ENCODE assay signal across 10 cellular contexts in genomic region chr1:241424480-241424971, GRCh38.
DNase-seq lines count a peak whose midpoint lies in the region; ATAC-seq and TF ChIP-seq lines count a peak whose summit lies in the region.
"Had no signal": no experiment of that assay in that cellular context is flagged by ENCODE, and none has a peak within 500 bp of the region (broad histone marks: within the 10 kb centered on the region; RNA-seq: fewer than 3 reads in every experiment).

No MANE protein-coding gene starts in this region.

- no peak for DNase-seq in BJ (ENCODE audit: low read depth)
- peak; percentile 47 for DNase-seq in cerebellar cortex (ENCODE audit: low spot score)
- DNase-seq in naive B cell, result no peak
- no peak for DNase-seq in retina
- no peak for DNase-seq in GM19238 (ENCODE audit: insufficient read length, low spot score)
- DNase-seq: RPMI8226 had no signal

- H3K27ac Mint-ChIP-seq in naive B cell, result no peak overlapping the region
- H3K27ac Mint-ChIP-seq: activated naive CD4-positive, alpha-beta T cell treated with anti-CD3 and anti-CD28 coated beads, Interleukin-2, amount 50 U/mL, for 72 hours had no signal

- H3K4me1 Mint-ChIP-seq in naive B cell, result peaks cover 4 to 7% (median 6%) of the 10 kb centered on the region in 3 donors

- H3K27me3 ChIP-seq in BJ (ENCODE audit: control insufficient read depth, insufficient read depth, low read length), result no peaks in the 10 kb centered on the region

- H3K9me3 Mint-ChIP-seq in naive B cell, result peaks cover 0 to 6% (median 3%) of the 10 kb centered on the region in 7 donors

- POLR2A ChIA-PET in BJ (lab: Charles Lee), result no interaction called here

- TF ChIP-seq CTCF in BJ (IDR thresholded peaks at IDR 0.05; ENCODE audit: insufficient read depth, low read depth, low read length), result no peak

- H3K4me3 Mint-ChIP-seq in naive B cell, result peak overlapping the region; percentile 61 to 93 (median 82)

- CTCF ChIA-PET in BJ (lab: Yijun Ruan, JAX), result no interaction called here

- H3K36me3 Mint-ChIP-seq in naive B cell, result no peaks in the 10 kb centered on the region

- peak overlapping the region; percentile 73 for H3K4me3 ChIP-seq in BJ (ENCODE audit: low read depth, low read length)

- peaks cover 21 to 75% (median 43%) of the 10 kb centered on the region in 3 donors for H3K27me3 Mint-ChIP-seq in naive B cell

- H3K36me3 ChIP-seq in BJ (ENCODE audit: control insufficient read depth, insufficient read depth, low read length), result no peaks in the 10 kb centered on the region

- peak; percentile 11 for ATAC-seq in HG02970 (IDR thresholded peaks at IDR 0.05; ENCODE audit: low FRiP score, unreplicated experiment)
- no peak for ATAC-seq in naive B cell (ENCODE audit: low read depth in 2 of 2)
- no peak for ATAC-seq in HG03565 (IDR thresholded peaks at IDR 0.05; ENCODE audit: unreplicated experiment)
- no peak for ATAC-seq in GM21360 (IDR thresholded peaks at IDR 0.05; ENCODE audit: unreplicated experiment)
